18 cellular contexts compared by ENCODE assay signal in the genomic region with DNA sequence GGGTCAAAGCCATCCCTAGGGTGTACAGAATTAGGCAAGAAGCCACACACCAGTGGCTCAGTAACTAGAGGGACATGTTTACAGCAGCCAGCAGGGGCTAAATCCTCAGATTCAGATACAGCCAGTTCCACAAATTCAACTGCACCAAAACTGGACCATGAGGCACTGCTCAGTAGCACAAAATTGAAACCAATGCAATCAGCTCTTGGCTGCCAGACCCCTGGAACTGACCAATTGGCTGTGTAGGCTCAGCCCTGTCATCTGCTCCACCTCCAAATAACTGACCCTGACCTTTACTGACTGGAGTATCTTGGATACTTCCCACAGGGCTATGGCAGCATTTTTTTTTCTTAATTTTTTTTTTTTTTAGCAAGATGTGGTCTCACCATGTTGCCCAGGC.
DNase-seq lines count a peak whose midpoint lies in the region; ATAC-seq, FAIRE-seq and TF ChIP-seq lines count a peak whose summit lies in the region.
"Had no signal": no experiment of that assay in that cellular context is flagged by ENCODE, and none has a peak within 500 bp of the region (broad histone marks: within the 10 kb centered on the region; RNA-seq: fewer than 3 reads in every experiment).

No MANE protein-coding gene starts in this region.

- no peaks in the 10 kb centered on the region for H3K36me3 Mint-ChIP-seq in CD4-positive, alpha-beta T cell (ENCODE audit: low read depth)
- H3K36me3 Mint-ChIP-seq: brain had no signal

- no peaks in the 10 kb centered on the region for H3K9me3 ChIP-seq in CD4-positive, alpha-beta T cell (ENCODE audit: control insufficient read depth, low read length)
- H3K9me3 ChIP-seq in GM12878 (replicated peaks; ENCODE audit: control insufficient read depth, insufficient read depth, low read length) (no peaks in the 10 kb centered on the region; the same call in 1 of the 3 replicates), HepG2 (ENCODE audit: low read length) (no peaks in the 10 kb centered on the region), skeletal muscle tissue (ENCODE audit: control insufficient read depth in 3 of 3, low read length in 3 of 3) (no peaks in the 10 kb centered on the region)

- no peak for TF ChIP-seq RAD21 in GM12878 (IDR thresholded peaks at IDR 0.05; ENCODE audit: insufficient read depth, low read depth, low read length)
- TF ChIP-seq RAD21 in HepG2 (CRISPR knock-in tag; IDR thresholded peaks at IDR 0.05), result no peak

- SMC1A ChIA-PET in GM12878 (lab: Charles Lee; ENCODE audit: uncharacterized antibody, unreplicated experiment), result interaction anchor here (0.6 to 1.4 kb wide), 3 partner anchors 17 to 239 kb away, joined by 3 to 4 read pairs (median 3); no protein-coding TSS in a partner anchor

- H3K4me1 ChIP-seq in GM12878 (ENCODE audit: control insufficient read depth, insufficient read depth, low read length) (peaks cover 7% of the 10 kb centered on the region), HepG2 (ENCODE audit: insufficient read depth, low read length) (peaks cover 46% of the 10 kb centered on the region), skeletal muscle tissue (ENCODE audit: control insufficient read depth in 3 of 3, insufficient read depth in 3 of 3, low read length in 3 of 3) (peaks cover 36 to 42% (median 40%) of the 10 kb centered on the region in 3 donors)

- H3K27me3 Mint-ChIP-seq in CD4-positive, alpha-beta T cell, result no peaks in the 10 kb centered on the region

- in situ Hi-C loops in GM12878 (cut with MboI), result no loop called here
- in situ Hi-C loops in HepG2 (cut with HindIII; ENCODE audit: extremely low pct_ligation_motif_present, low pct_unique_long_range_greater_than_20kb), result no loop called here

- H3K4me1 Mint-ChIP-seq in CD4-positive, alpha-beta T cell (ENCODE audit: low read depth), result peaks cover 42% of the 10 kb centered on the region

- DNase-seq in CD4-positive, alpha-beta T cell, result no peak
- DNase-seq in GM12878 (ENCODE audit: low read depth, low spot score) (no peak), HepG2 (ENCODE audit: low spot score) (no peak), NCI-H82 (lab: John Stamatoyannopoulos, UW) (no peak), NCI-H2029 treated with DMSO at 0.1 percent for 48 hours (lab: John Stamatoyannopoulos, UW) (no peak)
- DNase-seq: effector memory CD4-positive, alpha-beta T cell; kidney; NCI-H1092 treated with DMSO at 0.1 percent for 48 hours; NCI-H510A; RPMI8226 had no signal

- POLR2A ChIA-PET in CD4-positive, alpha-beta T cell (lab: Charles Lee), result interaction anchor here (0.7 to 0.9 kb wide), 3 partner anchors 54 to 745 kb away, joined by 3 to 5 read pairs (median 3); no protein-coding TSS in a partner anchor
- POLR2A ChIA-PET in GM12878 (lab: Charles Lee), result no interaction called here
- POLR2A ChIA-PET in HepG2 (lab: Yijun Ruan, JAX), result no interaction called here

- no peaks in the 10 kb centered on the region for H3K27me3 ChIP-seq in CD4-positive, alpha-beta T cell (ENCODE audit: control insufficient read depth, insufficient read depth, low read length)
- H3K27me3 ChIP-seq in GM12878 (replicated peaks in 1 of 2; ENCODE audit: control insufficient read depth in 2 of 2, insufficient read depth in 2 of 2, low read length in 1 of 2), result no peaks in the 10 kb centered on the region
- no peaks in the 10 kb centered on the region for H3K27me3 ChIP-seq in HepG2 (ENCODE audit: control insufficient read depth in 1 of 2, insufficient read depth in 2 of 2, low read length in 2 of 2)
- H3K27me3 ChIP-seq in skeletal muscle tissue (ENCODE audit: control insufficient read depth in 3 of 3, insufficient read depth in 3 of 3, low read length in 3 of 3), result no peaks in the 10 kb centered on the region

- H2AFZ ChIP-seq in GM12878 (ENCODE audit: control insufficient read depth, low read depth, low read length) (no peak overlapping the region), HepG2 (ENCODE audit: low read length) (no peak overlapping the region)

- H3K4me3 ChIP-seq in GM12878, result no peak overlapping the region
- H3K4me3 ChIP-seq in HepG2 (replicated peaks in 1 of 3; ENCODE audit: insufficient read depth in 1 of 3, low read depth in 2 of 3, low read length in 3 of 3), result no peak overlapping the region
- peak overlapping the region in 2 of 3 donors; percentile 17 to 68 for H3K4me3 ChIP-seq in skeletal muscle tissue (ENCODE audit: low read length in 3 of 3)

- FAIRE-seq in GM12878 (lab: Jason Lieb, UNC) (no peak), HepG2 (lab: Jason Lieb, UNC) (no peak)
- FAIRE-seq: kidney, urothelium cell line had no signal

- H3K36me3 ChIP-seq in GM12878 (ENCODE audit: control insufficient read depth in 2 of 2, insufficient read depth in 2 of 2, low read length in 1 of 2) (no peaks in the 10 kb centered on the region), HepG2 (replicated peaks in 1 of 2; ENCODE audit: control insufficient read depth in 1 of 2, insufficient read depth in 2 of 2, low read length in 2 of 2) (no peaks in the 10 kb centered on the region), skeletal muscle tissue (ENCODE audit: control insufficient read depth in 3 of 3, insufficient read depth in 3 of 3, low read length in 3 of 3) (no peaks in the 10 kb centered on the region)

- H3K9ac ChIP-seq in GM12878 (ENCODE audit: control insufficient read depth, insufficient read depth, low read length) (no peak overlapping the region), HepG2 (ENCODE audit: insufficient read depth, low read depth, low read length) (no peak overlapping the region), skeletal muscle tissue (ENCODE audit: low read depth in 1 of 3, low read length in 3 of 3) (peak overlapping the region in 1 of 3 donors; percentile 73)

- CTCF ChIA-PET in CD4-positive, alpha-beta T cell (lab: Charles Lee), result no interaction called here
- CTCF ChIA-PET in GM12878 (lab: Yijun Ruan, JAX), result interaction anchor here (1.5 kb wide), 1 partner anchor 233 kb away, joined by 3 read pairs; no protein-coding TSS in a partner anchor
- CTCF ChIA-PET in HepG2 (lab: Yijun Ruan, JAX; ENCODE audit: low intra/inter-chr PET ratio, low total read pairs), result no interaction called here

- H4K20me1 ChIP-seq in GM12878 (ENCODE audit: control insufficient read depth, insufficient read depth) (no peaks in the 10 kb centered on the region), HepG2 (ENCODE audit: insufficient read depth, low read length) (no peaks in the 10 kb centered on the region)

- ATAC-seq in CD4-positive, alpha-beta T cell (ENCODE audit: poor library complexity), result no peak
- ATAC-seq in GM12878, result peak; percentile 26; the same call in 2 of the 3 replicates
- peak; percentile 73 for ATAC-seq in HepG2
- ATAC-seq in HG03378 (IDR thresholded peaks at IDR 0.05; ENCODE audit: unreplicated experiment), result no peak
- ATAC-seq in HG02588 (IDR thresholded peaks at IDR 0.05; ENCODE audit: unreplicated experiment), result no peak

- no peak overlapping the region for H3K4me2 ChIP-seq in GM12878 (ENCODE audit: control insufficient read depth, insufficient read depth)
- H3K4me2 ChIP-seq in HepG2 (ENCODE audit: low read depth, low read length), result peak overlapping the region; percentile 63; the same call in 1 of the 2 replicates

- RAD21 ChIA-PET in GM12878 (lab: Charles Lee; ENCODE audit: unreplicated experiment), result interaction anchor here (0.7 kb wide), 1 partner anchor 223 kb away, joined by 3 read pairs; no protein-coding TSS in a partner anchor

- H3K79me2 ChIP-seq in GM12878 (ENCODE audit: control insufficient read depth, insufficient read depth, low read length), result no peaks in the 10 kb centered on the region
- no peaks in the 10 kb centered on the region for H3K79me2 ChIP-seq in HepG2 (ENCODE audit: insufficient read depth, low read length)

- peak overlapping the region; percentile 75 for H3K27ac Mint-ChIP-seq in CD4-positive, alpha-beta T cell
- H3K27ac Mint-ChIP-seq: activated T-helper 2 cell treated with anti-CD3 and anti-CD28 coated beads, Interferon-gamma antibody, Interleukin-2, Interleukin-4, amounts not matched to agents 10 μg/mL and 5 μg/mL and 100 μg/mL, durations not matched to agents 14 hours and 24 hours and 36 hours; T-helper 2 cell treated with Interferon-gamma antibody and Interleukin-4, amounts not matched to agents 5 μg/mL and 100 μg/mL, for 36 hours had no signal

- H3K27ac ChIP-seq in CD4-positive, alpha-beta T cell (ENCODE audit: low read depth, low read length), result no peak overlapping the region
- H3K27ac ChIP-seq in GM12878 (ENCODE audit: control insufficient read depth, insufficient read depth) (no peak overlapping the region), HepG2 (ENCODE audit: extremely low read length, insufficient read depth, low read length) (no peak overlapping the region), skeletal muscle tissue (ENCODE audit: low read depth, low read length) (peak overlapping the region; percentile 65)

- H3K9me3 Mint-ChIP-seq in CD4-positive, alpha-beta T cell, result no peaks in the 10 kb centered on the region
- H3K9me3 Mint-ChIP-seq: activated T-helper 2 cell treated with anti-CD3 and anti-CD28 coated beads, Interferon-gamma antibody, Interleukin-2, Interleukin-4, amounts not matched to agents 10 μg/mL and 5 μg/mL and 100 μg/mL, durations not matched to agents 14 hours and 24 hours and 36 hours; nephron; T-helper 2 cell treated with Interferon-gamma antibody and Interleukin-4, amounts not matched to agents 5 μg/mL and 100 μg/mL, for 36 hours had no signal

- TF ChIP-seq POLR2A in GM12878 (IDR thresholded peaks at IDR 0.05; ENCODE audit: low read depth, low read length) (no peak), HepG2 (IDR thresholded peaks at IDR 0.05; ENCODE audit: insufficient read depth in 1 of 2, low read depth in 2 of 2, low read length in 2 of 2) (no peak)

- intact Hi-C loops in CD4-positive, alpha-beta T cell (cut with DNase I, micrococcal nuclease), result loop anchor here in 1 of 2 experiments (5.0 kb wide), 3 partner anchors 47 to 227 kb away; a partner anchor contains a TSS
- intact Hi-C loops in GM12878 (cut with micrococcal nuclease; ENCODE audit: unreplicated experiment) (loop anchor here (10.0 kb wide), 1 partner anchor 375 kb away; no protein-coding TSS in a partner anchor), HepG2 (cut with micrococcal nuclease; ENCODE audit: unreplicated experiment) (no loop called here)

- no peak for TF ChIP-seq CTCF in CD4-positive, alpha-beta T cell (IDR thresholded peaks at IDR 0.05)
- TF ChIP-seq CTCF in GM12878 (IDR thresholded peaks at IDR 0.05 in 2 of 3, conservative IDR thresholded peaks at IDR 0.05 in 1 of 3; ENCODE audit: control insufficient read depth in 2 of 3, extremely low read depth in 1 of 3, insufficient read depth in 1 of 3, low read depth in 3 of 3, low read length in 3 of 3), result no peak
- no peak for TF ChIP-seq CTCF in HepG2 (CRISPR knock-in tag; IDR thresholded peaks at IDR 0.05)

- H3K4me3 Mint-ChIP-seq in CD4-positive, alpha-beta T cell, result no peak overlapping the region
- H3K4me3 Mint-ChIP-seq: brain, nephron had no signal

- BruUV-seq in GM12878 (replicated peaks; lab: Mats Ljungman, UMichigan) (no TSS peak), HepG2 (replicated peaks; lab: Mats Ljungman, UMichigan) (no TSS peak)

- TF ChIP-seq EP300 in GM12878 (IDR thresholded peaks at IDR 0.05; ENCODE audit: borderline replicate concordance in 1 of 2, control insufficient read depth in 1 of 2, low read depth in 2 of 2, low read length in 2 of 2) (no peak), HepG2 (IDR thresholded peaks at IDR 0.05; ENCODE audit: low read depth in 2 of 2, low read length in 2 of 2) (no peak), HepG2 (CRISPR knock-in tag; IDR thresholded peaks at IDR 0.05; ENCODE audit: borderline replicate concordance) (no peak)

TF ChIP-seq in GM12878, 131 proteins besides CTCF, POLR2A, EP300 and RAD21 (continues in another document):
- no peak for TF ChIP-seq RAD51 (IDR thresholded peaks at IDR 0.05)

Comparison
In these comparisons a context has a peak if more than half of its experiments do, and no peak if none do; other contexts are left out.
1. ATAC-seq: peak in GM12878 (single experiment) and HepG2 (single experiment); none in CD4-positive, alpha-beta T cell (single experiment), HG03378 (single experiment) and HG02588 (single experiment).
2. H3K4me3 ChIP-seq: peak in skeletal muscle tissue (2 of 3); none in GM12878 (single experiment) and HepG2 (0 of 3).